In genomic region chr6:52215787-52216186, GRCh38 we compare ENCODE assay signal across 8 cellular contexts. TPM values are rescaled to one million over a fixed set of nuclear protein-coding genes. Genes with fewer than 3 reads are reported as not detected.
"Had no signal": no experiment of that assay in that cellular context is flagged by ENCODE, and none has a peak within 500 bp of the region (broad histone marks: within the 10 kb centered on the region; RNA-seq: fewer than 3 reads in every experiment).

No MANE protein-coding gene starts in this region.

- DNase-seq: H9, HCEC 1CT, IMR-90 had no signal

- H3K4me3 ChIP-seq: GM23338 had no signal

- FAIRE-seq: H1, H54, HTR-8/SVneo had no signal

- H3K9me3 Mint-ChIP-seq: GM23338, H9 had no signal

- ATAC-seq: GM23338 had no signal

- H3K4me3 Mint-ChIP-seq: GM23338, H9 had no signal

- H2AFZ ChIP-seq: GM23338 had no signal

- H3K4me2 ChIP-seq: GM23338 had no signal

- H3K27ac Mint-ChIP-seq: GM23338, H9 had no signal

RNA-seq across cellular contexts. Expression of gene IL17F, which starts 28.5 kb away (rescaled TPM):
- total RNA-seq: GM23338, H1, H9, HT-29, IMR-90 had no signal
- polyA plus RNA-seq: GM23338, IMR-90 had no signal

RNA-seq across cellular contexts. Expression of gene IL17A, which starts 29.6 kb away (rescaled TPM):
- total RNA-seq: GM23338, H1, H9, HT-29, IMR-90 had no signal
- polyA plus RNA-seq: GM23338, H1, IMR-90 had no signal
